8 cellular contexts compared by ENCODE assay signal in the genomic region with DNA sequence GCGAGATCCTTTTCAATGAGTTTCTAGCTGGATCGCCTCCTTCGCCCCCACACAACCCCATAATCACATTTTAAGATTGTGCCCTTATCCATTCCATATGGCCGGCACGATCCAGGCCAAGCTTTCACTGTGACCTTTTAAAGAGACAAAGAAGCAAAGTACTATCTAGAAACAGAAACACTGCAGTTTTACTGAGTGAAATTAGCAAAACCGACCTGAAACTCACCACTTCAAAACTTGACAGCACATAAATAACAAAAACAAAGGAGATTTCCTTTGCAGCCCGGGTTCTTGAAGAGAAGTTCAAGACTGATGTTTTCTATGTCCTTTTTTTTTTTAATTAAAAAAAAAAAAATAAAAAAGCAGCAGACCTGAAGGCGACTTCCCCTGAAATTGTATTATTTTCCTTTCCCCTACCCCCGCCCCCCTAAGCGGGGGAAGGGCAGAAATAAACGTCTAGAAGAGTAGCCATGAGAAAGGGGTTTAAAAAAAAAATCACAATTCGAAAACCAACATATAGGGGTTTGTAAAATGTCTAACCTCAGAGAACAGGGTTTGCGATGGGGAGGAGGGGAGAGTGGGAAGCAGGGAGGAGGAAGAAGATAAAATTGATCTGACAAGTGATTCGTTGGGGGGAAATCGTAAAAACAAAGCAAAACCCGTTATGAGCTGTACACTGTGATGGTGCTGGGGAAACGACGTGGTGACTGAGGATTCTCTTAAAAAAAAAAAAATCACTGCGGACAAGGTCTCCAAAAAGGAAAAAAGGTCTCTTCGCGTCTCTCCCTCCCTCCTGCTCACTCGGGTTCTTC. TPM values are rescaled to one million over a fixed set of nuclear protein-coding genes. Genes with fewer than 3 reads are reported as not detected.
DNase-seq lines count a peak whose midpoint lies in the region; ATAC-seq and TF ChIP-seq lines count a peak whose summit lies in the region.

No MANE protein-coding gene starts in this region.

- ATAC-seq in GM19468 (IDR thresholded peaks at IDR 0.05; ENCODE audit: extremely low read depth, unreplicated experiment): peak; percentile 76
- peak; percentile 90 for ATAC-seq in HG03520 (IDR thresholded peaks at IDR 0.05; ENCODE audit: unreplicated experiment)

- no peaks in the 10 kb centered on the region for H3K9me3 ChIP-seq in spleen

- no peak for TF ChIP-seq CTCF in spleen (IDR thresholded peaks at IDR 0.05 in 8 of 11, conservative IDR thresholded peaks at IDR 0.05 in 3 of 11)

- intact Hi-C loops in spleen (cut with DNase I; ENCODE audit: low total_unique reads): no loop called here

- H3K36me3 ChIP-seq in spleen: peaks cover 0 to 23% (median 3%) of the 10 kb centered on the region in 6 donors

- no peaks in the 10 kb centered on the region for H3K27me3 ChIP-seq in spleen (replicated peaks in 1 of 7)

- H3K27ac ChIP-seq in cingulate gyrus (ENCODE audit: low read depth, low read length): peak overlapping the region; percentile 83
- H3K27ac ChIP-seq in spleen: peak overlapping the region; percentile 78 to 95 (median 94)

- H3K4me3 ChIP-seq in spleen: peak overlapping the region; percentile 68 to 83 (median 74)

- 3 to 4% (median 4%) methylated on average over 22 of the region's 22 CpGs for WGBS in spleen, 5 donors

- DNase-seq in EL (peak; percentile 31), SKM-1 treated with dmso at 0.1 percent for 144 hours (lab: John Stamatoyannopoulos, UW; ENCODE audit: unreplicated experiment) (peak; percentile 17), kidney glomerular epithelial cell (lab: John Stamatoyannopoulos, UW) (peak; percentile 49), spleen (peak; percentile 67), OCI-M2 (lab: John Stamatoyannopoulos, UW; ENCODE audit: unreplicated experiment) (no peak)

- no peak for TF ChIP-seq POLR2A in spleen (IDR thresholded peaks at IDR 0.05)

- peaks cover 13 to 84% (median 32%) of the 10 kb centered on the region in 6 donors for H3K4me1 ChIP-seq in spleen

RNA-seq across cellular contexts. Expression of a gene that starts 1.5 kb away (rescaled TPM):
- 100 to 1,000 TPM in 1 of 7 donors, 10 to 100 TPM in 6; 57.2 to 104 (median 71.3) TPM for total RNA-seq in spleen
- 10 to 100 TPM; 11.7 to 14.4 (median 12.6) TPM for polyA plus RNA-seq in spleen
